In the genomic region with DNA sequence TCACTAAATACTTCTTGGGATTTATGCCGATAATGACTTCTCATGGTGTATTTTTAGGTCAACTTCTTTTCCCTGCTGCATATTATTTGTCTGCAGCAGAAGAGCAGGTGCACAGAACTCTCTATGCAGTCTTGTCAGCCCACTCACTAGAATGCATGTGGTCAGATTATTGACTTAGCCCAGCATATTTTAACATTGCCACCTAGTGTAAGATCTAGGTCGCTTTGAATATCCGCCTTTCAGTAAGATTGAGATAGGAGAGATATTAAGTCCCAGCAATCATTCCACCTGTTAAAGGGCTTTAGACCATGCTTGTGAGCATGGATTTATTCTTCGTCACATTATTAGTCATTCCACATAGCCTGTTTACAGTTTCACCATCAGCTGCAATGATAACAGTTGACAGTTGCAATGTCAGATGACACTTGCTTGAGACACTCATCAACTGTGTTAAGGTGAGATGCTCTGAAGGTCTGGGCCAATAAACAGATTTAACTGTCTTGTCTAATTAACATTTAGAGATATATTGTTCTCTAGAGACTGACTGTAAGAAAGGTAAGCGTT, we compare ENCODE assay signal across 11 cellular contexts.
DNase-seq lines count a peak whose midpoint lies in the region; ATAC-seq and TF ChIP-seq lines count a peak whose summit lies in the region.
"Had no signal": no experiment of that assay in that cellular context is flagged by ENCODE, and none has a peak within 500 bp of the region (broad histone marks: within the 10 kb centered on the region; RNA-seq: fewer than 3 reads in every experiment).

No MANE protein-coding gene starts in this region.

- POLR2A ChIA-PET in Panc1 (lab: Charles Lee), result no interaction called here
- POLR2A ChIA-PET in activated CD4-positive, alpha-beta memory T cell treated with anti-CD3 and anti-CD28 coated beads, Interleukin-2, amount 10 ng/mL, durations not matched to agents 7 days and 5 days (lab: Charles Lee), result no interaction called here
- POLR2A ChIA-PET in naive thymus-derived CD4-positive, alpha-beta T cell (lab: Charles Lee), result no interaction called here

- H3K36me3 ChIP-seq in cardiac muscle cell (no peaks in the 10 kb centered on the region), Panc1 (ENCODE audit: control insufficient read depth, insufficient read depth, low read length) (no peaks in the 10 kb centered on the region)
- H3K36me3 ChIP-seq in naive thymus-derived CD4-positive, alpha-beta T cell (ENCODE audit: control insufficient read depth in 2 of 3, insufficient read depth in 3 of 3, low read length in 3 of 3), result no peaks in the 10 kb centered on the region
- H3K36me3 ChIP-seq: esophagus squamous epithelium had no signal

- H3K4me1 Mint-ChIP-seq in activated CD4-positive, alpha-beta memory T cell treated with anti-CD3 and anti-CD28 coated beads, Interleukin-2, amount 10 ng/mL, durations not matched to agents 7 days and 5 days, result no peaks in the 10 kb centered on the region
- H3K4me1 Mint-ChIP-seq in naive thymus-derived CD4-positive, alpha-beta T cell, result no peaks in the 10 kb centered on the region
- H3K4me1 Mint-ChIP-seq: activated naive CD4-positive, alpha-beta T cell treated with anti-CD3 and anti-CD28 coated beads, Interleukin-2, amount 50 U/mL, for 24 hours; CD14-positive monocyte had no signal

- H3K36me3 Mint-ChIP-seq in activated CD4-positive, alpha-beta memory T cell treated with anti-CD3 and anti-CD28 coated beads, Interleukin-2, amount 10 ng/mL, durations not matched to agents 7 days and 5 days (ENCODE audit: low read depth), result no peaks in the 10 kb centered on the region
- H3K36me3 Mint-ChIP-seq in naive thymus-derived CD4-positive, alpha-beta T cell, result no peaks in the 10 kb centered on the region
- H3K36me3 Mint-ChIP-seq: activated naive CD4-positive, alpha-beta T cell treated with anti-CD3 and anti-CD28 coated beads, Interleukin-2, amount 50 U/mL, for 24 hours; CD14-positive monocyte had no signal

- no peak overlapping the region for H3K4me3 ChIP-seq in cardiac muscle cell
- no peak overlapping the region for H3K4me3 ChIP-seq in Panc1 (ENCODE audit: low read depth in 2 of 2, low read length in 2 of 2)
- no peak overlapping the region for H3K4me3 ChIP-seq in naive thymus-derived CD4-positive, alpha-beta T cell (ENCODE audit: low read length)
- H3K4me3 ChIP-seq: esophagus squamous epithelium had no signal

- H3K27me3 ChIP-seq in cardiac muscle cell (no peaks in the 10 kb centered on the region), Panc1 (ENCODE audit: control insufficient read depth, insufficient read depth, low read length) (no peaks in the 10 kb centered on the region), foreskin keratinocyte (no peaks in the 10 kb centered on the region)
- no peaks in the 10 kb centered on the region for H3K27me3 ChIP-seq in naive thymus-derived CD4-positive, alpha-beta T cell (ENCODE audit: control insufficient read depth in 2 of 2, insufficient read depth in 2 of 2, low read length in 2 of 2)
- H3K27me3 ChIP-seq: esophagus squamous epithelium had no signal

- no peaks in the 10 kb centered on the region for H3K9me3 Mint-ChIP-seq in activated CD4-positive, alpha-beta memory T cell treated with anti-CD3 and anti-CD28 coated beads, Interleukin-2, amount 10 ng/mL, durations not matched to agents 7 days and 5 days
- H3K9me3 Mint-ChIP-seq in naive thymus-derived CD4-positive, alpha-beta T cell, result no peaks in the 10 kb centered on the region
- H3K9me3 Mint-ChIP-seq: activated naive CD4-positive, alpha-beta T cell treated with anti-CD3 and anti-CD28 coated beads, Interleukin-2, amount 50 U/mL, for 24 hours had no signal

- CTCF ChIA-PET in Panc1 (lab: Charles Lee), result no interaction called here
- CTCF ChIA-PET in activated CD4-positive, alpha-beta memory T cell treated with anti-CD3 and anti-CD28 coated beads, Interleukin-2, amount 10 ng/mL, durations not matched to agents 7 days and 5 days (lab: Charles Lee), result no interaction called here
- CTCF ChIA-PET in naive thymus-derived CD4-positive, alpha-beta T cell (lab: Charles Lee), result no interaction called here

- no peak overlapping the region for H3K27ac Mint-ChIP-seq in activated CD4-positive, alpha-beta memory T cell treated with anti-CD3 and anti-CD28 coated beads, Interleukin-2, amount 10 ng/mL, durations not matched to agents 7 days and 5 days
- no peak overlapping the region for H3K27ac Mint-ChIP-seq in naive thymus-derived CD4-positive, alpha-beta T cell
- H3K27ac Mint-ChIP-seq: activated naive CD4-positive, alpha-beta T cell treated with anti-CD3 and anti-CD28 coated beads, Interleukin-2, amount 50 U/mL, for 24 hours; CD14-positive monocyte had no signal

- DNase-seq in cardiac muscle cell (ENCODE audit: low read depth in 1 of 2, low spot score in 1 of 2) (peak; percentile 8 to 12), cardiac septum (ENCODE audit: low spot score) (no peak), Panc1 (ENCODE audit: low read depth, low spot score) (no peak), foreskin keratinocyte (no peak)
- no peak for DNase-seq in activated CD4-positive, alpha-beta memory T cell treated with anti-CD3 and anti-CD28 coated beads, Interleukin-2, amount 10 ng/mL, durations not matched to agents 7 days and 5 days
- no peak for DNase-seq in naive thymus-derived CD4-positive, alpha-beta T cell
- DNase-seq: esophagus squamous epithelium had no signal

- H3K9me3 ChIP-seq in cardiac muscle cell (ENCODE audit: low read depth) (no peaks in the 10 kb centered on the region), Panc1 (ENCODE audit: control insufficient read depth, insufficient read depth, low read depth, low read length) (no peaks in the 10 kb centered on the region)
- no peaks in the 10 kb centered on the region for H3K9me3 ChIP-seq in naive thymus-derived CD4-positive, alpha-beta T cell (ENCODE audit: control insufficient read depth in 2 of 3, low read length in 3 of 3)
- H3K9me3 ChIP-seq: esophagus squamous epithelium had no signal

- H3K27ac ChIP-seq in cardiac muscle cell (no peak overlapping the region), Panc1 (ENCODE audit: low read length) (no peak overlapping the region), foreskin keratinocyte (no peak overlapping the region)
- H3K27ac ChIP-seq in naive thymus-derived CD4-positive, alpha-beta T cell (ENCODE audit: low read depth, low read length), result no peak overlapping the region
- H3K27ac ChIP-seq: esophagus squamous epithelium had no signal

- no TSS peak for BruUV-seq in Panc1 (replicated peaks; lab: Mats Ljungman, UMichigan)

- in situ Hi-C loops in Panc1 (cut with HindIII; ENCODE audit: low pct_unique_long_range_greater_than_20kb, low sequenced_read_pairs), result no loop called here

- TF ChIP-seq CTCF in cardiac muscle cell (IDR thresholded peaks at IDR 0.05; ENCODE audit: low read depth, low read length) (no peak), Panc1 (IDR thresholded peaks at IDR 0.05) (peak; percentile 47; the same call in 1 of the 2 replicates), foreskin keratinocyte (conservative IDR thresholded peaks at IDR 0.05) (peak; percentile 41)

- H3K4me1 ChIP-seq in cardiac muscle cell (ENCODE audit: low read depth), result no peaks in the 10 kb centered on the region
- no peaks in the 10 kb centered on the region for H3K4me1 ChIP-seq in Panc1 (ENCODE audit: control insufficient read depth, insufficient read depth, low read length)
- no peaks in the 10 kb centered on the region for H3K4me1 ChIP-seq in foreskin keratinocyte
- H3K4me1 ChIP-seq in naive thymus-derived CD4-positive, alpha-beta T cell (ENCODE audit: control insufficient read depth in 2 of 2, insufficient read depth in 2 of 2, low read length in 2 of 2), result no peaks in the 10 kb centered on the region

- H3K27me3 Mint-ChIP-seq in activated CD4-positive, alpha-beta memory T cell treated with anti-CD3 and anti-CD28 coated beads, Interleukin-2, amount 10 ng/mL, durations not matched to agents 7 days and 5 days, result peaks cover 3% of the 10 kb centered on the region
- peaks cover 0 to 24% (median 12%) of the 10 kb centered on the region in 5 donors for H3K27me3 Mint-ChIP-seq in naive thymus-derived CD4-positive, alpha-beta T cell

- H3K4me3 Mint-ChIP-seq in activated CD4-positive, alpha-beta memory T cell treated with anti-CD3 and anti-CD28 coated beads, Interleukin-2, amount 10 ng/mL, durations not matched to agents 7 days and 5 days, result no peak overlapping the region
- H3K4me3 Mint-ChIP-seq in naive thymus-derived CD4-positive, alpha-beta T cell, result no peak overlapping the region
- H3K4me3 Mint-ChIP-seq: activated naive CD4-positive, alpha-beta T cell treated with anti-CD3 and anti-CD28 coated beads, Interleukin-2, amount 50 U/mL, for 24 hours; CD14-positive monocyte had no signal

- ATAC-seq in Panc1 (no peak), foreskin keratinocyte (no peak), HG03196 (IDR thresholded peaks at IDR 0.05; ENCODE audit: unreplicated experiment) (no peak), HG03432 (IDR thresholded peaks at IDR 0.05; ENCODE audit: unreplicated experiment) (no peak)
- no peak for ATAC-seq in naive thymus-derived CD4-positive, alpha-beta T cell

- intact Hi-C loops in cardiac septum (cut with DNase I), result loop anchor here (10.0 kb wide), 1 partner anchor 494 kb away; a partner anchor contains a TSS
- intact Hi-C loops in Panc1 (cut with micrococcal nuclease; ENCODE audit: unreplicated experiment), result no loop called here
- intact Hi-C loops in naive thymus-derived CD4-positive, alpha-beta T cell (cut with micrococcal nuclease), result loop anchor here (1.0 to 5.0 kb wide), 2 partner anchors 492 to 540 kb away; a partner anchor contains a TSS

Comparison
In these comparisons a context has a peak if more than half of its experiments do, and no peak if none do; other contexts are left out.
1. DNase-seq: peak in cardiac muscle cell (2 of 2); none in cardiac septum (single experiment), Panc1 (single experiment), foreskin keratinocyte (0 of 2), activated CD4-positive, alpha-beta memory T cell treated with anti-CD3 and anti-CD28 coated beads, Interleukin-2, amount 10 ng/mL, durations not matched to agents 7 days and 5 days (single experiment) and naive thymus-derived CD4-positive, alpha-beta T cell (0 of 9).